ENCODE assay signal across 9 cellular contexts in the genomic region with DNA sequence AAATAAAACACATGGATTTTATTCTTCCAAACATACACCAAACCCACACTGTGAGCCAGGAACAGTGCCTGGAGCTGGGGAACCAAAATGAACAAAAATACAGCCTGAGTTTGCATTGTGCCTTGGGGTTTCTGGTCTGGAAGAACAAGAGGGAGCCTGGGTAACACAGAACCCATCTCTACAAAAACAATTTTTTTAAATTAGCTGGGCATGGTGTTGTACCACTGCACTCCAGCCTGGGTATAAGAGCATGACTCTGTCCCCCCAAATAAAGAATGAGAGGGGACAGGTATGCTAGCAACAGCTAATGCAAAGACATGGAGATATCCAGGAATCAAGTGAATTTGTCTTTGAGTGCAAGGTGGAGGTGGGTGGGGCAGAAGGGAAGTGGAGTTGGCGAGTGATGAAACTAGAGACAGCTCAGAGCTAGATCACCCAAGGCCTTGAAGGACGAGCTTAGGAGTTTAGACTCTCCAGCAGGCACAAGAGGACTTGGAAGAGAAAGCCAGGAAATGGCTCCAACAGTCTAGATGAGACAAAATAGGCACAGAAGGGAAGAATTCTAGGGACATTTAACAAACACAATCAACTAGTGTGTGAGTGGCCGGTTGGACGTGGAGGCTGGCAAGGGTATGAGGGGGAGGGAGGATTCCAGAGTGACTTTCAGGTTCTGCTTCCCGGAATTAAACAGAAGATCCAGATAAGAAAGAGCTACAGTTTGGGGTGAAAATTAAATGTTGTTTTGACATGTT. TPM values are rescaled to one million over a fixed set of nuclear protein-coding genes. Genes with fewer than 3 reads are reported as not detected.
DNase-seq lines count a peak whose midpoint lies in the region; ATAC-seq, FAIRE-seq and TF ChIP-seq lines count a peak whose summit lies in the region.
"Had no signal": no experiment of that assay in that cellular context is flagged by ENCODE, and none has a peak within 500 bp of the region (broad histone marks: within the 10 kb centered on the region; RNA-seq: fewer than 3 reads in every experiment).

No MANE protein-coding gene starts in this region.

- peak; percentile 93 for FAIRE-seq in GM12892 (lab: Jason Lieb, UNC)

- H3K27me3 ChIP-seq in SU-DHL-6 (ENCODE audit: low read length): no peaks in the 10 kb centered on the region
- no peaks in the 10 kb centered on the region for H3K27me3 ChIP-seq in skeletal muscle tissue (ENCODE audit: control insufficient read depth in 3 of 3, insufficient read depth in 3 of 3, low read length in 3 of 3)

- no peak overlapping the region for H2AFZ ChIP-seq in SU-DHL-6 (ENCODE audit: low read depth, low read length, severe bottlenecking)

- peaks cover 94% of the 10 kb centered on the region for H3K79me2 ChIP-seq in SU-DHL-6 (ENCODE audit: insufficient read depth, low read length)

- DNase-seq in GM12892 (ENCODE audit: insufficient read length) (no peak), DMS153 (lab: John Stamatoyannopoulos, UW) (no peak)
- DNase-seq: psoas muscle had no signal

- TF ChIP-seq POLR2A in GM12892 (IDR thresholded peaks at IDR 0.05; ENCODE audit: low read depth, low read length): peak; percentile 54; the same call in 1 of the 2 replicates

- H3K9ac ChIP-seq in SU-DHL-6 (ENCODE audit: low read length) (no peak overlapping the region; the same call in 1 of the 2 replicates), skeletal muscle tissue (ENCODE audit: low read depth in 1 of 3, low read length in 3 of 3) (peak overlapping the region in 1 of 3 donors; percentile 17)

- no peaks in the 10 kb centered on the region for H3K9me3 ChIP-seq in SU-DHL-6 (ENCODE audit: insufficient read depth, low read length)
- no peaks in the 10 kb centered on the region for H3K9me3 ChIP-seq in skeletal muscle tissue (ENCODE audit: control insufficient read depth in 3 of 3, low read length in 3 of 3)
- H3K9me3 ChIP-seq: psoas muscle had no signal

- 0 out of 2 replicates have a peak, but pooled peaks cover 4% of the 10 kb centered on the region for H4K20me1 ChIP-seq in SU-DHL-6 (ENCODE audit: low read depth, low read length)

- H3K4me1 ChIP-seq in skeletal muscle tissue (ENCODE audit: control insufficient read depth in 3 of 3, insufficient read depth in 3 of 3, low read length in 3 of 3): peaks cover 0 to 4% (median 3%) of the 10 kb centered on the region in 3 donors

- TF ChIP-seq CTCF in SU-DHL-6 (IDR thresholded peaks at IDR 0.05; ENCODE audit: insufficient read depth, low read length, poor library complexity, severe bottlenecking): no peak

- H3K4me3 ChIP-seq in SU-DHL-6 (ENCODE audit: insufficient read depth, low read length, poor library complexity, severe bottlenecking): no peak overlapping the region
- H3K4me3 ChIP-seq in skeletal muscle tissue (ENCODE audit: low read length in 3 of 3): no peak overlapping the region
- H3K4me3 ChIP-seq: psoas muscle had no signal

- H3F3A ChIP-seq in SU-DHL-6 (ENCODE audit: insufficient read depth): peaks cover 36% of the 10 kb centered on the region

- H3K9me2 ChIP-seq in SU-DHL-6 (replicated peaks; ENCODE audit: insufficient read depth, low read length): no peaks in the 10 kb centered on the region

- peak; percentile 83 for ATAC-seq in esophagus mucosa
- ATAC-seq in GM18868 (IDR thresholded peaks at IDR 0.05; ENCODE audit: unreplicated experiment): no peak
- ATAC-seq in GM21423 (IDR thresholded peaks at IDR 0.05; ENCODE audit: unreplicated experiment): no peak
- no peak for ATAC-seq in GM19023 (IDR thresholded peaks at IDR 0.05; ENCODE audit: unreplicated experiment)

- H3K36me3 ChIP-seq in SU-DHL-6 (ENCODE audit: low read length): no peaks in the 10 kb centered on the region
- peaks cover 0 to 4% (median 2%) of the 10 kb centered on the region in 3 donors for H3K36me3 ChIP-seq in skeletal muscle tissue (ENCODE audit: control insufficient read depth in 3 of 3, insufficient read depth in 3 of 3, low read length in 3 of 3)

- H3K27ac ChIP-seq in SU-DHL-6 (ENCODE audit: low read depth, low read length): peak overlapping the region; percentile 57
- peak overlapping the region; percentile 19 for H3K27ac ChIP-seq in skeletal muscle tissue (ENCODE audit: low read depth, low read length)
- H3K27ac ChIP-seq: psoas muscle had no signal

- peak overlapping the region; percentile 31 for H3K4me2 ChIP-seq in SU-DHL-6 (ENCODE audit: low read depth, low read length, poor library complexity, severe bottlenecking)

RNA-seq across cellular contexts. Expression of a gene that starts 47.4 kb away (rescaled TPM):
- polyA plus RNA-seq in GM12892 (2012; ENCODE audit: missing spikeins): 346 TPM
- total RNA-seq in esophagus mucosa (23.5 TPM), skeletal muscle tissue (21.9 TPM)

RNA-seq across cellular contexts. Expression of a gene that starts 58.1 kb away (rescaled TPM):
- polyA plus RNA-seq in GM12892 (2012; ENCODE audit: missing spikeins): 9.3 TPM
- 29.8 TPM for total RNA-seq in esophagus mucosa
- 19.8 TPM for total RNA-seq in skeletal muscle tissue
